ENCODE assay signal across 6 cellular contexts in genomic region chr4:136755531-136755916, GRCh38.
"Had no signal": no experiment of that assay in that cellular context is flagged by ENCODE, and none has a peak within 500 bp of the region (broad histone marks: within the 10 kb centered on the region; RNA-seq: fewer than 3 reads in every experiment).

No MANE protein-coding gene starts in this region.

- ATAC-seq: HepG2, K562 had no signal

- DNase-seq: KBM-7, KG1 had no signal

- H3K27ac ChIP-seq: HL-60, KMS-11 had no signal

- H3K9ac ChIP-seq: KMS-11 had no signal

- H3K4me3 ChIP-seq: K562 had no signal

- H3K4me2 ChIP-seq: KMS-11 had no signal
